In genomic region chr5:55450050-55450765, GRCh38 we compare ENCODE assay signal across 1 cellular context.
TF ChIP-seq lines count a peak whose summit lies in the region.

No MANE protein-coding gene starts in this region.

TF ChIP-seq in SK-N-SH, 30 proteins besides CTCF, POLR2A, EP300 and RAD21:
- TF ChIP-seq, protein P1, sequence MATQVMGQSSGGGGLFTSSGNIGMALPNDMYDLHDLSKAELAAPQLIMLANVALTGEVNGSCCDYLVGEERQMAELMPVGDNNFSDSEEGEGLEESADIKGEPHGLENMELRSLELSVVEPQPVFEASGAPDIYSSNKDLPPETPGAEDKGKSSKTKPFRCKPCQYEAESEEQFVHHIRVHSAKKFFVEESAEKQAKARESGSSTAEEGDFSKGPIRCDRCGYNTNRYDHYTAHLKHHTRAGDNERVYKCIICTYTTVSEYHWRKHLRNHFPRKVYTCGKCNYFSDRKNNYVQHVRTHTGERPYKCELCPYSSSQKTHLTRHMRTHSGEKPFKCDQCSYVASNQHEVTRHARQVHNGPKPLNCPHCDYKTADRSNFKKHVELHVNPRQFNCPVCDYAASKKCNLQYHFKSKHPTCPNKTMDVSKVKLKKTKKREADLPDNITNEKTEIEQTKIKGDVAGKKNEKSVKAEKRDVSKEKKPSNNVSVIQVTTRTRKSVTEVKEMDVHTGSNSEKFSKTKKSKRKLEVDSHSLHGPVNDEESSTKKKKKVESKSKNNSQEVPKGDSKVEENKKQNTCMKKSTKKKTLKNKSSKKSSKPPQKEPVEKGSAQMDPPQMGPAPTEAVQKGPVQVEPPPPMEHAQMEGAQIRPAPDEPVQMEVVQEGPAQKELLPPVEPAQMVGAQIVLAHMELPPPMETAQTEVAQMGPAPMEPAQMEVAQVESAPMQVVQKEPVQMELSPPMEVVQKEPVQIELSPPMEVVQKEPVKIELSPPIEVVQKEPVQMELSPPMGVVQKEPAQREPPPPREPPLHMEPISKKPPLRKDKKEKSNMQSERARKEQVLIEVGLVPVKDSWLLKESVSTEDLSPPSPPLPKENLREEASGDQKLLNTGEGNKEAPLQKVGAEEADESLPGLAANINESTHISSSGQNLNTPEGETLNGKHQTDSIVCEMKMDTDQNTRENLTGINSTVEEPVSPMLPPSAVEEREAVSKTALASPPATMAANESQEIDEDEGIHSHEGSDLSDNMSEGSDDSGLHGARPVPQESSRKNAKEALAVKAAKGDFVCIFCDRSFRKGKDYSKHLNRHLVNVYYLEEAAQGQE (IDR thresholded peaks at IDR 0.05; ENCODE audit: low read depth, low read length): no peak
- TF ChIP-seq, protein P2, sequence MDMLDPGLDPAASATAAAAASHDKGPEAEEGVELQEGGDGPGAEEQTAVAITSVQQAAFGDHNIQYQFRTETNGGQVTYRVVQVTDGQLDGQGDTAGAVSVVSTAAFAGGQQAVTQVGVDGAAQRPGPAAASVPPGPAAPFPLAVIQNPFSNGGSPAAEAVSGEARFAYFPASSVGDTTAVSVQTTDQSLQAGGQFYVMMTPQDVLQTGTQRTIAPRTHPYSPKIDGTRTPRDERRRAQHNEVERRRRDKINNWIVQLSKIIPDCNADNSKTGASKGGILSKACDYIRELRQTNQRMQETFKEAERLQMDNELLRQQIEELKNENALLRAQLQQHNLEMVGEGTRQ (IDR thresholded peaks at IDR 0.05; ENCODE audit: borderline replicate concordance, low read depth, low read length): no peak
- no peak for TF ChIP-seq MXI1 (IDR thresholded peaks at IDR 0.05; ENCODE audit: low read depth, low read length)
- no peak for TF ChIP-seq ELF1 (IDR thresholded peaks at IDR 0.05)
- TF ChIP-seq MAX (IDR thresholded peaks at IDR 0.05; ENCODE audit: low read depth): peak; percentile 86
- no peak for TF ChIP-seq GATA2 (CRISPR knock-in tag; IDR thresholded peaks at IDR 0.05)
- TF ChIP-seq RXRA (IDR thresholded peaks at IDR 0.05; ENCODE audit: borderline replicate concordance, low read depth): no peak
- no peak for TF ChIP-seq RFX5 (IDR thresholded peaks at IDR 0.05; ENCODE audit: low read length)
- TF ChIP-seq TCF12 (IDR thresholded peaks at IDR 0.05): peak; percentile 81
- no peak for TF ChIP-seq RCOR1 (IDR thresholded peaks at IDR 0.05; ENCODE audit: low read length)
- no peak for TF ChIP-seq NRF1 (IDR thresholded peaks at IDR 0.05; ENCODE audit: low read depth, low read length)
- TF ChIP-seq, protein P3, sequence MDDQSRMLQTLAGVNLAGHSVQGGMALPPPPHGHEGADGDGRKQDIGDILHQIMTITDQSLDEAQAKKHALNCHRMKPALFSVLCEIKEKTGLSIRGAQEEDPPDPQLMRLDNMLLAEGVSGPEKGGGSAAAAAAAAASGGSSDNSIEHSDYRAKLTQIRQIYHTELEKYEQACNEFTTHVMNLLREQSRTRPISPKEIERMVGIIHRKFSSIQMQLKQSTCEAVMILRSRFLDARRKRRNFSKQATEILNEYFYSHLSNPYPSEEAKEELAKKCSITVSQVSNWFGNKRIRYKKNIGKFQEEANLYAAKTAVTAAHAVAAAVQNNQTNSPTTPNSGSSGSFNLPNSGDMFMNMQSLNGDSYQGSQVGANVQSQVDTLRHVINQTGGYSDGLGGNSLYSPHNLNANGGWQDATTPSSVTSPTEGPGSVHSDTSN (IDR thresholded peaks at IDR 0.05): peak; percentile 58
- TF ChIP-seq MEF2A (IDR thresholded peaks at IDR 0.05; ENCODE audit: borderline replicate concordance, low read depth): no peak
